Comparison of ENCODE assay signal across 26 cellular contexts in genomic region chr7:28793383-28793782, GRCh38.
DNase-seq lines count a peak whose midpoint lies in the region; TF ChIP-seq lines count a peak whose summit lies in the region.
"Had no signal": no experiment of that assay in that cellular context is flagged by ENCODE, and none has a peak within 500 bp of the region (broad histone marks: within the 10 kb centered on the region; RNA-seq: fewer than 3 reads in every experiment).

No MANE protein-coding gene starts in this region.

- H2BK120ac ChIP-seq in neuronal stem cell (ENCODE audit: low read depth, low read length) = no peak overlapping the region

- peak overlapping the region; percentile 73 for H4K91ac ChIP-seq in neuronal stem cell (ENCODE audit: low read depth, low read length, poor library complexity)

- no peak overlapping the region for H3K23ac ChIP-seq in neuronal stem cell (ENCODE audit: low read depth, low read length, poor library complexity)

- no peak for TF ChIP-seq EP300 in ovary (IDR thresholded peaks at IDR 0.05)

- no peak overlapping the region for H3K18ac ChIP-seq in neuronal stem cell (ENCODE audit: low read length)

- H2AK5ac ChIP-seq in neuronal stem cell (ENCODE audit: low read depth, low read length) = no peak overlapping the region

- H3K27ac ChIP-seq in neuronal stem cell (replicated peaks; ENCODE audit: low read length) (no peak overlapping the region), thyroid gland (no peak overlapping the region), ovary (no peak overlapping the region)
- H3K27ac ChIP-seq: ascending aorta; BLaER1 treated with 17β-estradiol and CSF1 and Interleukin-3, amounts not matched to agents 10 nM and 100 nM; lower lobe of right lung; pancreas; PC-9; spleen; stomach had no signal

- no peak overlapping the region for H4K8ac ChIP-seq in neuronal stem cell (ENCODE audit: low read depth, low read length)

- no peak overlapping the region for H2BK5ac ChIP-seq in neuronal stem cell (ENCODE audit: low read length)

- no peak overlapping the region for H3K9ac ChIP-seq in neuronal stem cell (ENCODE audit: low read depth, low read length, poor library complexity)
- H3K9ac ChIP-seq: BLaER1 treated with 17β-estradiol and CSF1 and Interleukin-3, amounts not matched to agents 10 nM and 100 nM had no signal

- no CpG with 5 or more reads among the region's 8 CpGs for WGBS in neuronal stem cell (ENCODE audit: extremely low coverage in 2 of 2, insufficient read length in 2 of 2, insufficient replicate concordance in 1 of 2), 2 donors
- WGBS in thyroid gland, 2 donors = 82 to 86% methylated on average over 3 to 8 of the region's 8 CpGs
- 84 to 95% (median 86%) methylated on average over 8 of the region's 8 CpGs for WGBS in ovary, 3 donors

- no peaks in the 10 kb centered on the region for H3K36me3 ChIP-seq in neuronal stem cell (replicated peaks in 1 of 2; ENCODE audit: control insufficient read depth in 2 of 2, insufficient read depth in 2 of 2, low read length in 2 of 2)
- no peaks in the 10 kb centered on the region for H3K36me3 ChIP-seq in thyroid gland
- H3K36me3 ChIP-seq in ovary = no peaks in the 10 kb centered on the region
- H3K36me3 ChIP-seq: ascending aorta; BLaER1 treated with 17β-estradiol and CSF1 and Interleukin-3, amounts not matched to agents 10 nM and 100 nM; lower lobe of right lung; pancreas; spleen; stomach had no signal

- no peaks in the 10 kb centered on the region for H3K4me1 ChIP-seq in neuronal stem cell (ENCODE audit: control insufficient read depth in 2 of 2, insufficient read depth in 1 of 2, low read depth in 1 of 2, low read length in 2 of 2)
- no peaks in the 10 kb centered on the region for H3K4me1 ChIP-seq in thyroid gland
- H3K4me1 ChIP-seq in ovary (ENCODE audit: insufficient read depth) = no peaks in the 10 kb centered on the region
- H3K4me1 ChIP-seq: ascending aorta; BLaER1 treated with 17β-estradiol and CSF1 and Interleukin-3, amounts not matched to agents 10 nM and 100 nM; lower lobe of right lung; pancreas; spleen; stomach had no signal

- H2AFZ ChIP-seq in neuronal stem cell (ENCODE audit: low read length) = no peak overlapping the region
- H2AFZ ChIP-seq: PC-9 had no signal

- H2BK15ac ChIP-seq in neuronal stem cell (ENCODE audit: low read length) = no peak overlapping the region

- no peaks in the 10 kb centered on the region for H3K27me3 ChIP-seq in neuronal stem cell (ENCODE audit: control insufficient read depth in 3 of 3, insufficient read depth in 3 of 3, low read depth in 1 of 3, low read length in 3 of 3)
- H3K27me3 ChIP-seq in thyroid gland = no peaks in the 10 kb centered on the region
- no peaks in the 10 kb centered on the region for H3K27me3 ChIP-seq in ovary
- H3K27me3 ChIP-seq: ascending aorta; BLaER1 treated with 17β-estradiol and CSF1 and Interleukin-3, amounts not matched to agents 10 nM and 100 nM; spleen; stomach had no signal

- DNase-seq in EH (ENCODE audit: low read depth) (peak; percentile 30), NCI-H1694 (lab: John Stamatoyannopoulos, UW) (peak; percentile 34), fibroblast of mammary gland (ENCODE audit: low read depth) (peak; percentile 56), neuronal stem cell (ENCODE audit: low spot score) (no peak), thyroid gland (no peak), ovary (no peak)
- DNase-seq in stimulated activated CD4-positive, alpha-beta T cell treated with anti-CD3 and anti-CD28 coated beads, Interleukin-15, amount 100 ng/mL, for 24 hours = no peak
- DNase-seq: activated CD4-positive, alpha-beta T cell treated with anti-CD3 and anti-CD28 coated beads, Interleukin-2, amount 50 U/mL, for 4 hours; activated CD8-positive, alpha-beta memory T cell treated with anti-CD3 and anti-CD28 coated beads, Interleukin-2, amount 10 ng/mL, durations not matched to agents 7 days and 5 days; activated gamma-delta T cell treated with Interleukin-2 at 50 U/mL for 16 hours; activated naive CD8-positive, alpha-beta T cell treated with anti-CD3 and anti-CD28 coated beads, Interleukin-2, amount 10 ng/mL, durations not matched to agents 7 days and 5 days; activated T-cell treated with anti-CD3 and anti-CD28 coated beads, Interleukin-2, amount 50 U/mL, for 48 hours; DMS79 treated with DMSO at 0.1 percent for 48 hours; effector CD4-positive, alpha-beta T cell; foreskin melanocyte; lower lobe of right lung; NCI-H1105; NCI-H2029; NCI-H524; pancreas; PC-9; SHP77; spleen; stomach had no signal

- intact Hi-C loops in thyroid gland (cut with DNase I) (no loop called here), ovary (cut with DNase I) (no loop called here)

- no peak overlapping the region for H3K4ac ChIP-seq in neuronal stem cell (ENCODE audit: low read length)

- no peaks in the 10 kb centered on the region for H3K79me1 ChIP-seq in neuronal stem cell (ENCODE audit: low read depth, low read length)

- H3K14ac ChIP-seq in neuronal stem cell (ENCODE audit: low read length) = no peak overlapping the region

- no peak overlapping the region for H3K4me2 ChIP-seq in neuronal stem cell (ENCODE audit: insufficient read depth, low read length, poor library complexity, severe bottlenecking)
- H3K4me2 ChIP-seq: BLaER1 treated with 17β-estradiol and CSF1 and Interleukin-3, amounts not matched to agents 10 nM and 100 nM; PC-9 had no signal

- no peak for TF ChIP-seq POLR2A in thyroid gland (IDR thresholded peaks at IDR 0.05)
- no peak for TF ChIP-seq POLR2A in ovary (IDR thresholded peaks at IDR 0.05)

- TF ChIP-seq CTCF in fibroblast of mammary gland (conservative IDR thresholded peaks at IDR 0.05; ENCODE audit: control insufficient read depth, insufficient read depth, low read depth, low read length) (no peak), thyroid gland (IDR thresholded peaks at IDR 0.05) (no peak), ovary (IDR thresholded peaks at IDR 0.05) (no peak)

- H3K9me3 ChIP-seq in neuronal stem cell (replicated peaks in 1 of 2; ENCODE audit: control insufficient read depth in 2 of 2, insufficient read depth in 1 of 2, low read depth in 1 of 2, low read length in 2 of 2) (no peaks in the 10 kb centered on the region), thyroid gland (no peaks in the 10 kb centered on the region), ovary (no peaks in the 10 kb centered on the region)
- H3K9me3 ChIP-seq: ascending aorta; BLaER1 treated with 17β-estradiol and CSF1 and Interleukin-3, amounts not matched to agents 10 nM and 100 nM; lower lobe of right lung; pancreas; spleen; stomach had no signal

- no peak overlapping the region for H2BK12ac ChIP-seq in neuronal stem cell (ENCODE audit: low read length)

- H3K4me3 ChIP-seq in fibroblast of mammary gland (ENCODE audit: control insufficient read depth, low read depth, low read length) (no peak overlapping the region), neuronal stem cell (ENCODE audit: low read length in 2 of 2) (no peak overlapping the region), thyroid gland (replicated peaks in 1 of 3) (no peak overlapping the region), ovary (no peak overlapping the region)
- H3K4me3 ChIP-seq: ascending aorta; BLaER1 treated with 17β-estradiol and CSF1 and Interleukin-3, amounts not matched to agents 10 nM and 100 nM; lower lobe of right lung; pancreas; PC-9; spleen; stomach had no signal

Comparison
In these comparisons a context has a peak if more than half of its experiments do, and no peak if none do; other contexts are left out.
1. DNase-seq: peak in EH (single experiment), NCI-H1694 (single experiment) and fibroblast of mammary gland (single experiment); none in neuronal stem cell (single experiment), thyroid gland (0 of 2), ovary (0 of 5) and stimulated activated CD4-positive, alpha-beta T cell treated with anti-CD3 and anti-CD28 coated beads, Interleukin-15, amount 100 ng/mL, for 24 hours (single experiment).